Comparison of ENCODE assay signal across 8 cellular contexts in the genomic region with DNA sequence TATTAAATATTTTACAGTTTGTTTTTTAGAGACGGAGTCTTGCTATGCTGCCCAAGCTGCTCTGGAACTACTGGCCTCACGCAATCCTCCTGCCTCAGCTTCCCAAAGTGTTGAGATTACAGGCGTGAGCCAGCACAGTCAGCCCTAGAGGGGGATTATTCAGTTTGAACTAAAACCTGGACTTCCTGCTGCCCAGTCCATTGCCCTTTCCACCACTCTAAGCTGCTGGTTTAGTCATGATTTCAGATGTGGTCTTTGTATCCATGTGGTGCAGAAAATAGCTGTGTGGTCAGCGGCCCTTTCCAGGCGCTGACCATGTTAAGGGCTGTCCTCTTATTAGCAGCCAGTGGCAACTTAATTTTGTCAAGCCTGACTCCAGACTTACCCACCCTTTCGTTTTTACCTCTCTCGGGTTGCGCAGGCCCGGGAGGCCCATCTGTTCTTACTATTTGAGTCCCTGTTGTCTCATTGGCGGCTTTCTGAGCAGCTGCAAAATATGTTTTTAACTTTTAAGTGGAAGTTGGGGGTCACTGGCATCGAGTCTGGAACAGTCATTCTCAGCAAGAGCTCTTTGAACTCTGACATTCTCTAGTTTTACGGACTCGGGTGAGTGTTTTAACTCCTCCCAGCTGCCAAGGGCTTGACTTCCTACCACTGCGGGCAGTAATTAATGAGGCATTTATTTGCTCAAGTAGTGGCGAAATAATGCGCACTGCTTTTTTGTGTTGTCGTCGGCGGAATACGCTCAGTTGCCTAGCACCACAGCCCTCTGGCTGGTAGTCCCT. TPM values are rescaled to one million over a fixed set of nuclear protein-coding genes. Genes with fewer than 3 reads are reported as not detected.
DNase-seq lines count a peak whose midpoint lies in the region; ATAC-seq and TF ChIP-seq lines count a peak whose summit lies in the region.

No MANE protein-coding gene starts in this region.

- H3K27me3 ChIP-seq in HAP-1 (ENCODE audit: low read depth) (no peaks in the 10 kb centered on the region), lower lobe of right lung (ENCODE audit: low read depth) (no peaks in the 10 kb centered on the region)

- no peaks in the 10 kb centered on the region for H3K27me3 Mint-ChIP-seq in dendritic cell treated with granulocyte-macrophage colony-stimulating factor and Interleukin-4, amounts not matched to agents 40 ng/mL and 50 ng/mL, for 4 days

- ATAC-seq in lower lobe of right lung = peak; percentile 79

- H3K4me1 ChIP-seq in HAP-1 = peaks cover 32% of the 10 kb centered on the region
- peaks cover 15% of the 10 kb centered on the region for H3K4me1 ChIP-seq in lower lobe of right lung

- no peak for TF ChIP-seq POLR2A in NB4 (IDR thresholded peaks at IDR 0.05; ENCODE audit: extremely low read depth, insufficient read length)

- H3K36me3 ChIP-seq in HAP-1 (replicated peaks) (peaks cover 8% of the 10 kb centered on the region), lower lobe of right lung (no peaks in the 10 kb centered on the region)

- intact Hi-C loops in dendritic cell treated with granulocyte-macrophage colony-stimulating factor and Interleukin-4, amounts not matched to agents 40 ng/mL and 50 ng/mL, for 4 days (cut with micrococcal nuclease) = loop anchor here (5.0 kb wide), 1 partner anchor 499 kb away; the partner anchor contains the start of gene CD99L2
- intact Hi-C loops in lower lobe of right lung (cut with DNase I) = no loop called here

- peaks cover 6% of the 10 kb centered on the region for H3K36me3 Mint-ChIP-seq in dendritic cell treated with granulocyte-macrophage colony-stimulating factor and Interleukin-4, amounts not matched to agents 40 ng/mL and 50 ng/mL, for 4 days (ENCODE audit: low read depth)

- H3K9me3 ChIP-seq in HAP-1 (no peaks in the 10 kb centered on the region), lower lobe of right lung (no peaks in the 10 kb centered on the region)

- peak overlapping the region; percentile 79 for H3K4me3 Mint-ChIP-seq in dendritic cell treated with granulocyte-macrophage colony-stimulating factor and Interleukin-4, amounts not matched to agents 40 ng/mL and 50 ng/mL, for 4 days

- H3K27ac Mint-ChIP-seq in dendritic cell treated with granulocyte-macrophage colony-stimulating factor and Interleukin-4, amounts not matched to agents 40 ng/mL and 50 ng/mL, for 4 days = peak overlapping the region; percentile 94

- DNase-seq in GM10266 (ENCODE audit: extremely low spot score) = peak; percentile 40
- DNase-seq in HAP-1 (ENCODE audit: low spot score in 2 of 2) = no peak
- peak; percentile 71 for DNase-seq in NB4 (ENCODE audit: low read depth)
- DNase-seq in activated CD4-positive, CD25-positive, alpha-beta regulatory T cell treated with anti-CD3 and anti-CD28 coated beads, Interleukin-2, amount 50 U/mL, for 16 hours (ENCODE audit: low read depth, low spot score) = peak; percentile 0
- peak; percentile 46 for DNase-seq in lower lobe of right lung
- peak; percentile 9 to 66 (median 23) for DNase-seq in stimulated activated naive CD4-positive, alpha-beta T cell (lab: John Stamatoyannopoulos, UW)
- DNase-seq in globus pallidus (ENCODE audit: low spot score) = no peak

- in situ Hi-C loops in HAP-1 (cut with MboI; ENCODE audit: low sequenced_read_pairs) = no loop called here

- H3K4me3 ChIP-seq in HAP-1 = peak overlapping the region; percentile 95
- peak overlapping the region; percentile 72 for H3K4me3 ChIP-seq in NB4 (ENCODE audit: low read depth, low read length)
- H3K4me3 ChIP-seq in lower lobe of right lung = peak overlapping the region; percentile 74

- H3K27ac ChIP-seq in lower lobe of right lung = peak overlapping the region; percentile 94

- peaks cover 20% of the 10 kb centered on the region for H3K4me1 Mint-ChIP-seq in dendritic cell treated with granulocyte-macrophage colony-stimulating factor and Interleukin-4, amounts not matched to agents 40 ng/mL and 50 ng/mL, for 4 days (ENCODE audit: low read depth)

- H3K9me3 Mint-ChIP-seq in dendritic cell treated with granulocyte-macrophage colony-stimulating factor and Interleukin-4, amounts not matched to agents 40 ng/mL and 50 ng/mL, for 4 days = no peaks in the 10 kb centered on the region

- TF ChIP-seq CTCF in GM10266 (IDR thresholded peaks at IDR 0.05; ENCODE audit: control insufficient read depth, insufficient read depth, low read depth, missing control alignments) (no peak), NB4 (IDR thresholded peaks at IDR 0.05; ENCODE audit: low read depth, low read length) (no peak), lower lobe of right lung (IDR thresholded peaks at IDR 0.05) (no peak)

RNA-seq across cellular contexts. Expression of gene VMA21, which starts 0.8 kb away (rescaled TPM):
- total RNA-seq in lower lobe of right lung = 28.1 TPM

Comparison
In these comparisons a context has a peak if more than half of its experiments do, and no peak if none do; other contexts are left out.
1. DNase-seq: peak in GM10266 (single experiment), NB4 (single experiment), activated CD4-positive, CD25-positive, alpha-beta regulatory T cell treated with anti-CD3 and anti-CD28 coated beads, Interleukin-2, amount 50 U/mL, for 16 hours (single experiment), lower lobe of right lung (single experiment) and stimulated activated naive CD4-positive, alpha-beta T cell (6 of 6); none in HAP-1 (0 of 2) and globus pallidus (single experiment).
2. Peak in every context shown above with its lines, with median percentiles within 50 percentile points of each other: H3K4me3 ChIP-seq.